ENCODE assay signal across 2 cellular contexts in the genomic region with DNA sequence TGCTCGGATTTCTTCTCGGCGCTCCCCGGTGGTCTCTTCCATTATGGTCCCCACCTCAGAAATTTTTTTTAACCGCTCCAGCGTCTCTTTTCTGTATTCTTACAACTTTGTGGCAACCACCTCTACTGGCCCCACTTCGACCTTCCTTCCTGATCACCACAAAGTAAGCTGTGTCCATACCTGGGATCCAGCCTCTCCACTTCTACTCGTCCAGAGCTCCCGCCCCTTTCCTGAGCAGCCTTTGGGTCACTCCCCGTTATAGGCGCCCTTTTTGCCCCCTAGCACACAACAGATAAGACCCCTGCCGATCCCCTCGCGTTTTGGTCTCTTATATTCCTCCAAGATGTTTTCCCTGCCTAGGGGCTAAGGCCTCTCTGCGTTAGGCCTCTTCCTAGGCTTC.
TF ChIP-seq lines count a peak whose summit lies in the region.

No MANE protein-coding gene starts in this region.

TF ChIP-seq in HEK293, 187 proteins besides CTCF, POLR2A, EP300 and RAD21 (continues in another document):
- TF ChIP-seq ZNF518A (tag by site-specific recombination; conservative IDR thresholded peaks at IDR 0.05; ENCODE audit: low read depth) (no peak), ZNF292 (tag by site-specific recombination; IDR thresholded peaks at IDR 0.05; ENCODE audit: borderline replicate concordance, low read depth) (no peak), ZNF404 (tag by site-specific recombination; IDR thresholded peaks at IDR 0.05) (no peak), ZNF514 (tag by site-specific recombination; IDR thresholded peaks at IDR 0.05) (no peak), BCL6B (tag by site-specific recombination; IDR thresholded peaks at IDR 0.05) (no peak), ZNF133 (tag by site-specific recombination; IDR thresholded peaks at IDR 0.05) (no peak), PBX3 (CRISPR knock-in tag; IDR thresholded peaks at IDR 0.05) (no peak), KLF8 (tag by site-specific recombination; IDR thresholded peaks at IDR 0.05) (no peak), KLF16 (tag by site-specific recombination; IDR thresholded peaks at IDR 0.05) (no peak), GLIS2 (tag by site-specific recombination; IDR thresholded peaks at IDR 0.05) (no peak)
- TF ChIP-seq, protein P1, sequence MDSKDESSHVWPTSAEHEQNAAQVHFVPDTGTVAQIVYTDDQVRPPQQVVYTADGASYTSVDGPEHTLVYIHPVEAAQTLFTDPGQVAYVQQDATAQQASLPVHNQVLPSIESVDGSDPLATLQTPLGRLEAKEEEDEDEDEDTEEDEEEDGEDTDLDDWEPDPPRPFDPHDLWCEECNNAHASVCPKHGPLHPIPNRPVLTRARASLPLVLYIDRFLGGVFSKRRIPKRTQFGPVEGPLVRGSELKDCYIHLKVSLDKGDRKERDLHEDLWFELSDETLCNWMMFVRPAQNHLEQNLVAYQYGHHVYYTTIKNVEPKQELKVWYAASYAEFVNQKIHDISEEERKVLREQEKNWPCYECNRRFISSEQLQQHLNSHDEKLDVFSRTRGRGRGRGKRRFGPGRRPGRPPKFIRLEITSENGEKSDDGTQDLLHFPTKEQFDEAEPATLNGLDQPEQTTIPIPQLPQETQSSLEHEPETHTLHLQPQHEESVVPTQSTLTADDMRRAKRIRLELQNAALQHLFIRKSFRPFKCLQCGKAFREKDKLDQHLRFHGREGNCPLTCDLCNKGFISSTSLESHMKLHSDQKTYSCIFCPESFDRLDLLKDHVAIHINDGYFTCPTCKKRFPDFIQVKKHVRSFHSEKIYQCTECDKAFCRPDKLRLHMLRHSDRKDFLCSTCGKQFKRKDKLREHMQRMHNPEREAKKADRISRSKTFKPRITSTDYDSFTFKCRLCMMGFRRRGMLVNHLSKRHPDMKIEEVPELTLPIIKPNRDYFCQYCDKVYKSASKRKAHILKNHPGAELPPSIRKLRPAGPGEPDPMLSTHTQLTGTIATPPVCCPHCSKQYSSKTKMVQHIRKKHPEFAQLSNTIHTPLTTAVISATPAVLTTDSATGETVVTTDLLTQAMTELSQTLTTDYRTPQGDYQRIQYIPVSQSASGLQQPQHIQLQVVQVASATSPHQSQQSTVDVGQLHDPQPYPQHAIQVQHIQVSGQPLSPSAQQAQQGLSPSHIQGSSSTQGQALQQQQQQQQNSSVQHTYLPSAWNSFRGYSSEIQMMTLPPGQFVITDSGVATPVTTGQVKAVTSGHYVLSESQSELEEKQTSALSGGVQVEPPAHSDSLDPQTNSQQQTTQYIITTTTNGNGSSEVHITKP (tag by site-specific recombination; IDR thresholded peaks at IDR 0.05), result no peak

TF ChIP-seq in HepG2, 621 proteins besides CTCF, POLR2A, EP300 and RAD21:
- peak; percentile 75 for TF ChIP-seq U2AF1 (optimal IDR thresholded peaks at IDR 0.05; ENCODE audit: low read depth, low read length)
- TF ChIP-seq RFXAP (CRISPR knock-in tag; IDR thresholded peaks at IDR 0.05; ENCODE audit: borderline replicate concordance), result no peak
- peak; percentile 12; the same call in 1 of the 2 replicates for TF ChIP-seq ARNTL (CRISPR knock-in tag; IDR thresholded peaks at IDR 0.05)
- TF ChIP-seq ZNF558 (CRISPR knock-in tag; IDR thresholded peaks at IDR 0.05; ENCODE audit: borderline replicate concordance), result 0 out of 2 replicates have a peak, but pooled peaks have one; percentile 62
- no peak for TF ChIP-seq ZBTB43 (CRISPR knock-in tag; conservative IDR thresholded peaks at IDR 0.05)
- TF ChIP-seq ZNF530 (CRISPR knock-in tag; IDR thresholded peaks at IDR 0.05; ENCODE audit: low read depth), result no peak
- TF ChIP-seq IRF2 (CRISPR knock-in tag; IDR thresholded peaks at IDR 0.05), result no peak
- TF ChIP-seq KDM5A (IDR thresholded peaks at IDR 0.05; ENCODE audit: borderline replicate concordance, low read length), result 0 out of 2 replicates have a peak, but pooled peaks have one; percentile 5
- TF ChIP-seq NR3C1 (CRISPR knock-in tag; IDR thresholded peaks at IDR 0.05), result no peak
- TF ChIP-seq SRF (IDR thresholded peaks at IDR 0.05; ENCODE audit: low read depth, low read length), result no peak
- TF ChIP-seq REST (IDR thresholded peaks at IDR 0.05; ENCODE audit: borderline replicate concordance in 1 of 2, low read depth in 1 of 2, low read length in 2 of 2), result no peak
- TF ChIP-seq MEIS2 (CRISPR knock-in tag; IDR thresholded peaks at IDR 0.05), result no peak
- TF ChIP-seq ZNF598 (CRISPR knock-in tag; IDR thresholded peaks at IDR 0.05; ENCODE audit: borderline replicate concordance), result no peak
- no peak for TF ChIP-seq NFIC (IDR thresholded peaks at IDR 0.05; ENCODE audit: low read length)
- no peak for TF ChIP-seq TFDP2 (CRISPR knock-in tag; IDR thresholded peaks at IDR 0.05)
- TF ChIP-seq ZEB1 (IDR thresholded peaks at IDR 0.05; ENCODE audit: insufficient replicate concordance, low read depth), result no peak
- TF ChIP-seq ZNF713 (CRISPR knock-in tag; IDR thresholded peaks at IDR 0.05), result 0 out of 2 replicates have a peak, but pooled peaks have one; percentile 10
- no peak for TF ChIP-seq FOXA3 (CRISPR knock-in tag; IDR thresholded peaks at IDR 0.05)
- no peak for TF ChIP-seq ZNF883 (CRISPR knock-in tag; IDR thresholded peaks at IDR 0.05; ENCODE audit: not compliant biosample characterization)
- TF ChIP-seq ZNF20 (CRISPR knock-in tag; IDR thresholded peaks at IDR 0.05), result no peak
- no peak for TF ChIP-seq JUNB (CRISPR knock-in tag; IDR thresholded peaks at IDR 0.05; ENCODE audit: borderline replicate concordance)
TF ChIP-seq in HepG2: peak in this region for 5.
